ENCODE assay signal across 12 cellular contexts in the genomic region with DNA sequence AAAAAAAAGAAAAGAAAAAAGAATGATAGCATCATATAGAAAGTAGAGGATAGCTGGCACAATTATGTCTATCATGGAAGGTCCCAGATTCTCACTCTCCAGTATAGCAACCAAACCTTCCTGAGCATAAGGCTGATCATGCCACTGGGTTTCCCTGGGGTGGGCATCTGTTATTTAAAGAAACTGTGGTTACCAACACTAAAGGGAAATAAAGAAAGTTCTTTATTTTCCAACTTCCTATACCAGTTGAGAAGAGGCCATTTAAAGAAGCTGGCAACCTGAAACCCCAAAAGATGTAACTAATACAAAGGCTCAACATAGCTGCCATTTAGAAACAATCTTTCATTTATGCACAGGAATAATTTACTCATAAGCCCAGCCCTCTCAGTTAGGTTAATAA. TPM values are rescaled to one million over a fixed set of nuclear protein-coding genes. Genes with fewer than 3 reads are reported as not detected.
DNase-seq lines count a peak whose midpoint lies in the region; ATAC-seq and TF ChIP-seq lines count a peak whose summit lies in the region.
"Had no signal": no experiment of that assay in that cellular context is flagged by ENCODE, and none has a peak within 500 bp of the region (broad histone marks: within the 10 kb centered on the region; RNA-seq: fewer than 3 reads in every experiment).

No MANE protein-coding gene starts in this region.

- H3K9ac ChIP-seq in iPS-20b (ENCODE audit: low read depth, low read length), result peak overlapping the region; percentile 99; the same call in 1 of the 2 replicates

- H3K4me3 ChIP-seq in ACC112 (ENCODE audit: low read depth, low read length), result peak overlapping the region; percentile 10
- peak overlapping the region; percentile 93; the same call in 1 of the 2 replicates for H3K4me3 ChIP-seq in iPS-20b (ENCODE audit: low read length)

- no peaks in the 10 kb centered on the region for H3K9me3 Mint-ChIP-seq in HFFc6
- H3K9me3 Mint-ChIP-seq in activated B cell treated with CpG ODN at 0.5 μM for 24 hours, result no peaks in the 10 kb centered on the region
- H3K9me3 Mint-ChIP-seq: dendritic cell treated with granulocyte-macrophage colony-stimulating factor and Interleukin-4, amounts not matched to agents 40 ng/mL and 50 ng/mL, for 4 days; stimulated activated effector memory CD8-positive, alpha-beta T cell treated with anti-CD3 and anti-CD28 coated beads, Interleukin-12 subunit alpha, Interleukin-12 subunit beta, amount 100 ng/mL, for 72 hours had no signal

- peak overlapping the region; percentile 94 for H3K27ac ChIP-seq in ACC112 (ENCODE audit: low read depth, low read length)
- H3K27ac ChIP-seq in iPS-20b (ENCODE audit: low read length), result peak overlapping the region; percentile 98
- H3K27ac ChIP-seq: neutrophil had no signal

- H3K36me3 ChIP-seq in ACC112 (ENCODE audit: insufficient read depth, low read length), result peaks cover 19% of the 10 kb centered on the region
- peaks cover 41% of the 10 kb centered on the region; the same call in 1 of the 2 replicates for H3K36me3 ChIP-seq in iPS-20b (ENCODE audit: insufficient read depth, low read depth, low read length)
- H3K36me3 ChIP-seq: neutrophil had no signal

- H3K27me3 ChIP-seq in ACC112 (ENCODE audit: insufficient read depth, low read length) (no peaks in the 10 kb centered on the region), iPS-20b (ENCODE audit: insufficient read depth, low read length) (no peaks in the 10 kb centered on the region)

- H3K79me2 ChIP-seq in ACC112 (ENCODE audit: control insufficient read depth, insufficient read depth, low read length, unreplicated experiment), result peaks cover 73% of the 10 kb centered on the region

- POLR2A ChIA-PET in activated B cell treated with CpG ODN at 0.5 μM for 24 hours (lab: Charles Lee), result interaction anchor here (0.6 kb wide), 1 partner anchor 18 kb away, joined by 7 read pairs; no protein-coding TSS in a partner anchor

- H3K4me1 Mint-ChIP-seq in HFFc6 (ENCODE audit: low read depth), result peaks cover 87% of the 10 kb centered on the region
- H3K4me1 Mint-ChIP-seq in activated B cell treated with CpG ODN at 0.5 μM for 24 hours, result peaks cover 54% of the 10 kb centered on the region

- H3K4me3 Mint-ChIP-seq in HFFc6 (peak overlapping the region; percentile 100), activated B cell treated with CpG ODN at 0.5 μM for 24 hours (no peak overlapping the region)
- H3K4me3 Mint-ChIP-seq: dendritic cell treated with granulocyte-macrophage colony-stimulating factor and Interleukin-4, amounts not matched to agents 40 ng/mL and 50 ng/mL, for 4 days; stimulated activated effector memory CD8-positive, alpha-beta T cell treated with anti-CD3 and anti-CD28 coated beads, Interleukin-12 subunit alpha, Interleukin-12 subunit beta, amount 100 ng/mL, for 72 hours had no signal

- no peak for ATAC-seq in activated B cell treated with CpG ODN at 0.5 μM for 24 hours (ENCODE audit: low read depth)
- ATAC-seq in GM18505 (IDR thresholded peaks at IDR 0.05; ENCODE audit: unreplicated experiment), result no peak
- ATAC-seq: stimulated activated effector memory CD8-positive, alpha-beta T cell treated with anti-CD3 and anti-CD28 coated beads, Interleukin-12 subunit alpha, Interleukin-12 subunit beta, amount 100 ng/mL, for 72 hours had no signal

- no peak overlapping the region for H2AFZ ChIP-seq in ACC112 (ENCODE audit: low read length, unreplicated experiment)

- intact Hi-C loops in activated B cell treated with CpG ODN at 0.5 μM for 24 hours (cut with micrococcal nuclease), result loop anchor here (5.0 kb wide), 1 partner anchor 94 kb away; no protein-coding TSS in a partner anchor

- peaks cover 29% of the 10 kb centered on the region for H3K4me1 ChIP-seq in ACC112 (ENCODE audit: control insufficient read depth, insufficient read depth, low read length, unreplicated experiment)
- H3K4me1 ChIP-seq in iPS-20b (ENCODE audit: insufficient read depth, low read length), result peaks cover 44% of the 10 kb centered on the region

- CTCF ChIA-PET in activated B cell treated with CpG ODN at 0.5 μM for 24 hours (lab: Charles Lee), result no interaction called here

- no peak for TF ChIP-seq POLR2A in GM18505 (IDR thresholded peaks at IDR 0.05; ENCODE audit: borderline replicate concordance, extremely low read depth, insufficient read depth, insufficient read length)

- peaks cover 47% of the 10 kb centered on the region for H3K36me3 Mint-ChIP-seq in HFFc6 (ENCODE audit: low read depth)
- H3K36me3 Mint-ChIP-seq in activated B cell treated with CpG ODN at 0.5 μM for 24 hours (ENCODE audit: low read depth), result peaks cover 9% of the 10 kb centered on the region
- H3K36me3 Mint-ChIP-seq: stimulated activated effector memory CD8-positive, alpha-beta T cell treated with anti-CD3 and anti-CD28 coated beads, Interleukin-12 subunit alpha, Interleukin-12 subunit beta, amount 100 ng/mL, for 72 hours had no signal

- no peaks in the 10 kb centered on the region for H3K27me3 Mint-ChIP-seq in HFFc6 (ENCODE audit: insufficient read depth)
- H3K27me3 Mint-ChIP-seq in activated B cell treated with CpG ODN at 0.5 μM for 24 hours, result peaks cover 5% of the 10 kb centered on the region

- DNase-seq in HFFc6 (no peak), activated B cell treated with CpG ODN at 0.5 μM for 24 hours (no peak), mesenteric fat pad (ENCODE audit: low spot score) (no peak), NCI-H146 (lab: John Stamatoyannopoulos, UW) (no peak)
- DNase-seq in stimulated activated CD4-positive, alpha-beta T cell treated with anti-CD3 and anti-CD28 coated beads, Interleukin-15, amount 100 ng/mL, for 24 hours, result no peak
- DNase-seq: stimulated activated CD4-positive, alpha-beta T cell treated with anti-CD3 and anti-CD28 coated beads, Interleukin-1b, Interleukin-23, amount 100 ng/mL, for 48 hours had no signal

- no peaks in the 10 kb centered on the region for H3K9me3 ChIP-seq in iPS-20b (ENCODE audit: insufficient read depth, low read depth, low read length)
- H3K9me3 ChIP-seq: neutrophil had no signal

- H3K27ac Mint-ChIP-seq in HFFc6 (peak overlapping the region; percentile 97), activated B cell treated with CpG ODN at 0.5 μM for 24 hours (peak overlapping the region; percentile 18)
- H3K27ac Mint-ChIP-seq: dendritic cell treated with granulocyte-macrophage colony-stimulating factor and Interleukin-4, amounts not matched to agents 40 ng/mL and 50 ng/mL, for 4 days; stimulated activated effector memory CD8-positive, alpha-beta T cell treated with anti-CD3 and anti-CD28 coated beads, Interleukin-12 subunit alpha, Interleukin-12 subunit beta, amount 100 ng/mL, for 72 hours had no signal

- TF ChIP-seq CTCF in HFFc6 (IDR thresholded peaks at IDR 0.05), result no peak
- TF ChIP-seq CTCF in activated B cell treated with CpG ODN at 0.5 μM for 24 hours (IDR thresholded peaks at IDR 0.05), result no peak

RNA-seq across cellular contexts. Expression of gene BCAT1, which starts 3.1 kb away (rescaled TPM):
- 100 to 1,000 TPM; 156 to 180 (median 173) TPM for total RNA-seq in HFFc6 (2021; fragmentation: NEBNext Ultra II Directional; extraction: Animal tissue kit (Norgen Biotek cat#: 25700))
- 69.6 and 69.8 TPM in 2 replicates for total RNA-seq in activated B cell treated with CpG ODN at 0.5 μM for 24 hours
- 40.8 TPM for total RNA-seq in mesenteric fat pad
